In the genomic region with DNA sequence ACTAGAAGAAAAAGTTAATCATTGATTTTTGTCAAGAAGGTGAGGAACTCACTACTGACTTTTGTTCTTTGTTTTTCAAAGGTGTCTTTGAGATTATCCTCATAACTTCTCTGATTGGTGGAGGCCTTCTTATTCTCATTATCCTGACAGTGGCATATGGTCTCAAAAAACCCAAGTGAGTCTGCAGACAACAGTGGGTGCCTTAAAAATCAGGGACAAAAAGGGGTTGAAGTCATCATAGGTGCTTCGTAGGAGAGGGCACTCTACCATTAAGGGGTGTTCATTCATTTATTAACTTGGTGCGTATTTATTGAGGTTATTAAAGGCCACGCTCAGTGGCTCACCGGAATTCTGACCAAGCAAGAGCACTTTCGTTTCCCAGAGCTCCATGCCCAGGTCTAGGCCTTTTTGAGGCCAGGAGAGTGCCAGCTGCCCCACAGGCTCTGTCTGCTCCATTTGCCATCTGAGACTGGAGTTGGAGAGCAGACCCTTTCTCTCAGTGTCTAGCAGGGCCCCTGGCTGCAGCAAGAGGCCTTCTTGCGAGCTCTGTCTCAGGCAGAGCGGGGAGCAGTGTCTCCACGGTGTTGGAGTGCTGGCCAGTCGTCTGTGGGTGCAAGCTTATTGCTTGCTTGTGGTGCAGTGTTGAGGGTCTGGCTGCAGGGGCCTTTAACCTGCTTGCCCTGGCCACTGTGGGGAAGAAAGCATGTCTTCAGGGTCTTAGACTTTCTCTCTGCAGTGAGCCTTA, we compare ENCODE assay signal across 1 cellular context.
TF ChIP-seq lines count a peak whose summit lies in the region.

No MANE protein-coding gene starts in this region.

TF ChIP-seq in IMR-90, 13 proteins besides CTCF, POLR2A, EP300 and RAD21 (continued from another document):
- TF ChIP-seq RCOR1 (IDR thresholded peaks at IDR 0.05; ENCODE audit: insufficient replicate concordance, low read length) (no peak), MAFK (IDR thresholded peaks at IDR 0.05; ENCODE audit: low read depth, low read length) (no peak)
- TF ChIP-seq, protein P1, sequence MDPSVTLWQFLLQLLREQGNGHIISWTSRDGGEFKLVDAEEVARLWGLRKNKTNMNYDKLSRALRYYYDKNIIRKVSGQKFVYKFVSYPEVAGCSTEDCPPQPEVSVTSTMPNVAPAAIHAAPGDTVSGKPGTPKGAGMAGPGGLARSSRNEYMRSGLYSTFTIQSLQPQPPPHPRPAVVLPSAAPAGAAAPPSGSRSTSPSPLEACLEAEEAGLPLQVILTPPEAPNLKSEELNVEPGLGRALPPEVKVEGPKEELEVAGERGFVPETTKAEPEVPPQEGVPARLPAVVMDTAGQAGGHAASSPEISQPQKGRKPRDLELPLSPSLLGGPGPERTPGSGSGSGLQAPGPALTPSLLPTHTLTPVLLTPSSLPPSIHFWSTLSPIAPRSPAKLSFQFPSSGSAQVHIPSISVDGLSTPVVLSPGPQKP (IDR thresholded peaks at IDR 0.05; ENCODE audit: borderline replicate concordance, low read depth, low read length) = no peak
